19 cellular contexts compared by ENCODE assay signal in genomic region chr6:112237066-112237465, GRCh38. TPM values are rescaled to one million over a fixed set of nuclear protein-coding genes. Genes with fewer than 3 reads are reported as not detected.
DNase-seq lines count a peak whose midpoint lies in the region; ATAC-seq and TF ChIP-seq lines count a peak whose summit lies in the region.
"Had no signal": no experiment of that assay in that cellular context is flagged by ENCODE, and none has a peak within 500 bp of the region (broad histone marks: within the 10 kb centered on the region; RNA-seq: fewer than 3 reads in every experiment).

No MANE protein-coding gene starts in this region.

- peak overlapping the region; percentile 86 for H3K27ac ChIP-seq in GM23248
- H3K27ac ChIP-seq in esophagus (ENCODE audit: low read depth in 2 of 2, low read length in 1 of 2), result peak overlapping the region; percentile 61 to 64
- peak overlapping the region; percentile 19 to 33 for H3K27ac ChIP-seq in left lung
- H3K27ac ChIP-seq in skin epidermis, result peak overlapping the region in 14 of 21 experiments; percentile 31 to 79 (median 47)
- H3K27ac ChIP-seq: KMS-11, PC-9 had no signal

- H3F3A ChIP-seq in GM23248 (ENCODE audit: insufficient read depth), result peaks cover 91% of the 10 kb centered on the region

- no peak for ATAC-seq in left lung
- ATAC-seq: stimulated activated memory B cell treated with anti-CD40 and anti-IgM and Interleukin-4, amounts not matched to agents 10 μg/mL and 1 μg/mL and 100 μg/mL, for 72 hours had no signal

- intact Hi-C loops in left lung (cut with DNase I), result no loop called here

- H3K4me3 ChIP-seq in GM23248 (no peak overlapping the region), esophagus (ENCODE audit: low read depth in 1 of 2, low read length in 2 of 2) (no peak overlapping the region), left lung (no peak overlapping the region), skin epidermis (no peak overlapping the region)
- H3K4me3 ChIP-seq: PC-9 had no signal

- peaks cover 86% of the 10 kb centered on the region for H3K79me2 ChIP-seq in GM23248 (ENCODE audit: insufficient read depth)

- no peak overlapping the region for H2AFZ ChIP-seq in GM23248
- H2AFZ ChIP-seq: PC-9 had no signal

- H3K4me1 ChIP-seq in GM23248 (ENCODE audit: insufficient read depth) (peaks cover 82% of the 10 kb centered on the region), esophagus (ENCODE audit: control insufficient read depth in 2 of 2, insufficient read depth in 2 of 2, low read length in 1 of 2) (no peaks in the 10 kb centered on the region), left lung (peaks cover 0 to 9% of the 10 kb centered on the region in 2 donors)

- no peak overlapping the region for H3K4me2 ChIP-seq in GM23248 (ENCODE audit: unreplicated experiment)
- H3K4me2 ChIP-seq: KMS-11, PC-9 had no signal

- DNase-seq in GM23248 (peak; percentile 46), left lung (no peak), NCI-H146 (lab: John Stamatoyannopoulos, UW) (no peak), NCI-H524 treated with DMSO at 0.1 percent for 48 hours (lab: John Stamatoyannopoulos, UW) (no peak), KG1 (lab: John Stamatoyannopoulos, UW) (no peak)
- no peak for DNase-seq in activated T-cell treated with anti-CD3 and anti-CD28 coated beads, Interleukin-2, amount 50 U/mL, for 48 hours
- DNase-seq: activated CD4-positive, alpha-beta T cell treated with anti-CD3 and anti-CD28 coated beads, Interleukin-2, amount 10 ng/mL, durations not matched to agents 24 days and 14 days; activated naive CD4-positive, alpha-beta T cell treated with Interleukin-2 at 50 U/mL for 16 hours; CD4-positive, alpha-beta memory T cell; DMS79 treated with DMSO at 0.1 percent for 48 hours; H7; kidney glomerular epithelial cell; NCI-H1092; NCI-H526 treated with DMSO at 0.1 percent for 48 hours; PC-9 had no signal

- H4K20me1 ChIP-seq in GM23248 (ENCODE audit: insufficient read depth), result no peaks in the 10 kb centered on the region; the same call in 1 of the 2 replicates

- no peaks in the 10 kb centered on the region for H3K9me2 ChIP-seq in GM23248 (ENCODE audit: insufficient read depth)

- H3K36me3 ChIP-seq in GM23248 (ENCODE audit: low read depth), result peaks cover 30% of the 10 kb centered on the region
- no peaks in the 10 kb centered on the region for H3K36me3 ChIP-seq in esophagus (ENCODE audit: control insufficient read depth in 2 of 2, insufficient read depth in 2 of 2, low read length in 1 of 2)
- H3K36me3 ChIP-seq in left lung, result no peaks in the 10 kb centered on the region

- H3K27me3 ChIP-seq in GM23248 (replicated peaks; ENCODE audit: insufficient read depth), result no peaks in the 10 kb centered on the region
- no peaks in the 10 kb centered on the region for H3K27me3 ChIP-seq in esophagus (ENCODE audit: control insufficient read depth in 1 of 2, insufficient read depth in 2 of 2, low read length in 2 of 2)
- H3K27me3 ChIP-seq in left lung, result no peaks in the 10 kb centered on the region

- no peaks in the 10 kb centered on the region for H3K9me3 ChIP-seq in GM23248 (ENCODE audit: low read depth)
- H3K9me3 ChIP-seq in esophagus (ENCODE audit: control insufficient read depth in 2 of 2, insufficient read depth in 1 of 2, low read depth in 1 of 2, low read length in 1 of 2), result no peaks in the 10 kb centered on the region
- H3K9me3 ChIP-seq in left lung, result no peaks in the 10 kb centered on the region

- 59 to 65% methylated on average over 4 of the region's 4 CpGs for WGBS in GM23248 (ENCODE audit: low coverage in 1 of 2, low lambda C conversion rate in 2 of 2, missing lambda C conversion rate in 2 of 2), 2 experiments
- WGBS in esophagus, 2 donors, result 66 to 68% methylated on average over 4 of the region's 4 CpGs

- in situ Hi-C loops in GM23248 (cut with MboI), result no loop called here

- peak overlapping the region; percentile 45 for H3K9ac ChIP-seq in GM23248
- H3K9ac ChIP-seq: KMS-11 had no signal

- TF ChIP-seq CTCF in left lung (IDR thresholded peaks at IDR 0.05), result no peak

RNA-seq across cellular contexts. Expression of gene LAMA4, which starts 17.3 kb away (rescaled TPM):
- total RNA-seq in GM23248 (2014; rRNA removed; shearing (Covaris generic)), result 429 and 440 TPM in 2 replicates
- polyA plus RNA-seq in GM23248 (2016; fragmentation: Nextera tagmentation; extraction: Ambion mirVana) (331 and 339 TPM in 2 replicates), esophagus (10 to 100 TPM; 10.9 to 13.6 TPM)
- 100 to 1,000 TPM in 1 of 2 donors, 10 to 100 TPM in 1; 87.5 to 152 TPM for total RNA-seq in left lung
- total RNA-seq: activated CD4-positive, alpha-beta T cell treated with anti-CD3 and anti-CD28 coated beads, Interleukin-2, amount 10 ng/mL, durations not matched to agents 24 days and 14 days; CD4-positive, alpha-beta memory T cell had no signal
- polyA plus RNA-seq: CD4-positive, alpha-beta memory T cell had no signal

Comparison
In these comparisons a context has a peak if more than half of its experiments do, and no peak if none do; other contexts are left out.
1. H3K27ac ChIP-seq: peak in every context shown above with its lines; median percentile 86 in GM23248; 62 in esophagus; 47 in skin epidermis; 26 in left lung.